Comparison of ENCODE assay signal across 26 cellular contexts in the genomic region with DNA sequence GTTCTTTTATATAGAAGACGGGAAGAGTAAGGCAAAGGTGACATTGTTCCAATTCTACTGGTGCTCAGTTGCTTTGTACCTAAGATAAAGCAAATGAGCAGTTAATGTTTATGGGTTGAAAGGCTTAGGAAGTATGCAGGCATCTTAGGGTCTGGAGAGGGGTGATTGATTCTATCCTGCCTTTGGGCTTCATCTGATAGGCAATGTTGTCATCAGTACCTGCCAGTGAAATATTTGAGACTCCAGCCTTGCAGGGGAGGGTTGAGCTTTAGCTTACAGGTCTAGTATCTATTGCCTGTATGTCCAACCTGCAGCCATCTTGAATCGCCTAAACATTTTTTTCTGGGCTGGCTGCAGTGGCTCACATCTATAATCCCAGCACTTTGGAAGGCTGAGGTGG. TPM values are rescaled to one million over a fixed set of nuclear protein-coding genes. Genes with fewer than 3 reads are reported as not detected.
"Had no signal": no experiment of that assay in that cellular context is flagged by ENCODE, and none has a peak within 500 bp of the region (broad histone marks: within the 10 kb centered on the region; RNA-seq: fewer than 3 reads in every experiment).

No MANE protein-coding gene starts in this region.

- DNase-seq: activated CD8-positive, alpha-beta memory T cell treated with anti-CD3 and anti-CD28 coated beads for 24 hours; activated CD8-positive, alpha-beta memory T cell treated with anti-CD3 and anti-CD28 coated beads, Interleukin-2, amount 50 U/mL, for 48 hours; activated naive CD4-positive, alpha-beta T cell; activated T-cell treated with anti-CD3 and anti-CD28 coated beads, Interleukin-2, amount 50 U/mL, for 4 hours; adrenal gland; brain microvascular endothelial cell; central memory CD4-positive, alpha-beta T cell; dermis blood vessel endothelial cell; effector memory CD4-positive, alpha-beta T cell; esophagus squamous epithelium; gastrocnemius medialis; kidney; left lung; nephron progenitor cell; occipital lobe; right lobe of liver; small intestine; T-cell; transverse colon; uterus had no signal

- H3K36me3 Mint-ChIP-seq: activated naive CD8-positive, alpha-beta T cell; stimulated activated memory B cell treated with anti-CD40 and anti-IgM and Interleukin-4, amounts not matched to agents 10 μg/mL and 1 μg/mL and 100 μg/mL, for 72 hours; T-cell had no signal

- H3K36me3 ChIP-seq: adrenal gland, ascending aorta, brain microvascular endothelial cell, esophagus squamous epithelium, gastrocnemius medialis, left lung, right lobe of liver, transverse colon, uterus had no signal

- H3K27me3 ChIP-seq: adrenal gland, ascending aorta, brain microvascular endothelial cell, right lobe of liver, uterus had no signal

- FAIRE-seq: kidney, small intestine had no signal

- H3K9me3 Mint-ChIP-seq: activated T-cell treated with anti-CD3 and anti-CD28 coated beads, Interleukin-2, amount 50 U/mL, for 4 hours; activated T-helper 2 cell treated with anti-CD3 and anti-CD28 coated beads, Interferon-gamma antibody, Interleukin-2, Interleukin-4, amounts not matched to agents 10 μg/mL and 5 μg/mL and 100 μg/mL, durations not matched to agents 14 hours and 24 hours and 36 hours; stimulated activated memory B cell treated with anti-CD40 and anti-IgM and Interleukin-4, amounts not matched to agents 10 μg/mL and 1 μg/mL and 100 μg/mL, for 72 hours; T-cell; T-helper 2 cell treated with Interferon-gamma antibody and Interleukin-4, amounts not matched to agents 5 μg/mL and 100 μg/mL, for 36 hours had no signal

- H3K27ac ChIP-seq: adrenal gland, ascending aorta, brain microvascular endothelial cell, esophagus squamous epithelium, gastrocnemius medialis, left lung, right lobe of liver, transverse colon, uterus, VCaP had no signal

- H3K4me3 Mint-ChIP-seq: activated naive CD8-positive, alpha-beta T cell; activated T-cell treated with anti-CD3 and anti-CD28 coated beads, Interleukin-2, amount 50 U/mL, for 4 hours; nephron progenitor cell; stimulated activated memory B cell treated with anti-CD40 and anti-IgM and Interleukin-4, amounts not matched to agents 10 μg/mL and 1 μg/mL and 100 μg/mL, for 72 hours; T-cell; T-helper 2 cell treated with Interferon-gamma antibody and Interleukin-4, amounts not matched to agents 5 μg/mL and 100 μg/mL, for 36 hours had no signal

- H3K9me3 ChIP-seq: adrenal gland, ascending aorta, esophagus squamous epithelium, gastrocnemius medialis, left lung, right lobe of liver, transverse colon, uterus had no signal

- H3K4me1 ChIP-seq: adrenal gland, ascending aorta, gastrocnemius medialis, left lung, right lobe of liver, transverse colon, uterus had no signal

- H3K4me3 ChIP-seq: adrenal gland, ascending aorta, esophagus squamous epithelium, gastrocnemius medialis, left lung, right lobe of liver, transverse colon, uterus had no signal

- H3K4me1 Mint-ChIP-seq: stimulated activated memory B cell treated with anti-CD40 and anti-IgM and Interleukin-4, amounts not matched to agents 10 μg/mL and 1 μg/mL and 100 μg/mL, for 72 hours; T-cell had no signal

- ATAC-seq: activated T-cell treated with anti-CD3 and anti-CD28 coated beads, Interleukin-2, amount 50 U/mL, for 4 hours; gastrocnemius medialis; left lung; right lobe of liver; stimulated activated memory B cell treated with anti-CD40 and anti-IgM and Interleukin-4, amounts not matched to agents 10 μg/mL and 1 μg/mL and 100 μg/mL, for 72 hours; T-cell had no signal

- H3K27ac Mint-ChIP-seq: activated naive CD8-positive, alpha-beta T cell; activated T-helper 2 cell treated with anti-CD3 and anti-CD28 coated beads, Interferon-gamma antibody, Interleukin-2, Interleukin-4, amounts not matched to agents 10 μg/mL and 5 μg/mL and 100 μg/mL, durations not matched to agents 14 hours and 24 hours and 36 hours; nephron progenitor cell; stimulated activated memory B cell treated with anti-CD40 and anti-IgM and Interleukin-4, amounts not matched to agents 10 μg/mL and 1 μg/mL and 100 μg/mL, for 72 hours; T-cell; T-helper 2 cell treated with Interferon-gamma antibody and Interleukin-4, amounts not matched to agents 5 μg/mL and 100 μg/mL, for 36 hours had no signal

RNA-seq across cellular contexts. Expression of a gene that starts 13.8 kb away (rescaled TPM):
- total RNA-seq: ascending aorta had no signal
